Comparison of ENCODE assay signal across 8 cellular contexts in the genomic region with DNA sequence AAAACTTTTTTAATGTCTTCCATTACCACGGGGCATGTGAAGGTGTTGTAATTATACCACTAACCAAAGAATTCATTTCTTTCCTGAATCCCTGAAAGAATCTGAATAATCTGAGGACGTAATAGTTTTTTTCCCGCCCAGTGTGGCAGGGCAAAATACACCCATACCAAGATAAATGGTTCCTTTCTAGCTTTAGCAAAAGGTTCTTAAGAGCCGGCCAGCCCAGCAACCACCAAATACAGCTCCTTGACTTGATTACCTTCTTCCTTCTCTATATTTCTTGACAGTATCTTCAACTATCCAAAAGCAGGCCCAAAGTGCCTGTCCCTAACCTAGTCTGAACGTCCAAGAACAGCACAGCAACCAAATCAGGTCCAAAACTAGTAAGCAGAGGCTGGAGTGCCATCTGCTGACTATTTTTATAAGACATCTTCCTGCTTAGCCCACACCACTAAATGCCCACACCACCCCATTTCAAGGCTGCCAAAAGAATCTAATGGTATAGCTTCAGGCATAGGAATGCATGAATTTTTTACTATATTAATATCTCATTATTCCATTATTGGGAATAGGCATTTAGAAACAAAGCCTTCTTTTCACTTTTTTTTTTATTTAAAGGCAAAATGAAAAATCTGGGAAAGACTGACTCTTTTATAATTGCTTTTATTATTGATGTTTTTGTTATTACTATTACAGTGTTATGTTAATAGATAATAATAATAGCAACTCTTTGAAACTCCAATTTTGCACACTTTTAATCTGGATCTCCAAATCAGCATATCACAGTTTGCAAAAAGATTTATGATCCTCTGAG.
DNase-seq lines count a peak whose midpoint lies in the region; ATAC-seq, FAIRE-seq and TF ChIP-seq lines count a peak whose summit lies in the region.

No MANE protein-coding gene starts in this region.

- no peak overlapping the region for H3K27ac Mint-ChIP-seq in stimulated activated naive CD8-positive, alpha-beta T cell treated with anti-CD3 and anti-CD28 coated beads, Interleukin-15, amount 100 ng/mL, for 72 hours
- H3K27ac Mint-ChIP-seq in CD8-positive, alpha-beta T cell: no peak overlapping the region

- peaks cover 0 to 2% of the 10 kb centered on the region in 2 experiments; a peak in 1 of 4 replicates for H3K27me3 ChIP-seq in GM12878 (replicated peaks in 1 of 2; ENCODE audit: control insufficient read depth in 2 of 2, insufficient read depth in 2 of 2, low read length in 1 of 2)
- H3K27me3 ChIP-seq in CD8-positive, alpha-beta T cell (ENCODE audit: insufficient read depth, low read length): no peaks in the 10 kb centered on the region

- DNase-seq in Ammon's horn (ENCODE audit: low spot score) (peak; percentile 79), NCI-H2227 treated with DMSO at 0.1 percent for 48 hours (lab: John Stamatoyannopoulos, UW) (peak; percentile 13), GM12878 (ENCODE audit: low read depth, low spot score) (peak; percentile 12), iPS DF 4.7 (ENCODE audit: extremely low read depth, low spot score) (peak; percentile 22)
- DNase-seq in stimulated activated naive CD8-positive, alpha-beta T cell treated with anti-CD3 and anti-CD28 coated beads, Interleukin-15, amount 100 ng/mL, for 72 hours: peak; percentile 0 to 10
- no peak for DNase-seq in activated CD8-positive, alpha-beta memory T cell treated with anti-CD3 and anti-CD28 coated beads for 24 hours
- DNase-seq in CD8-positive, alpha-beta T cell: no peak

- H3K27me3 Mint-ChIP-seq in stimulated activated naive CD8-positive, alpha-beta T cell treated with anti-CD3 and anti-CD28 coated beads, Interleukin-15, amount 100 ng/mL, for 72 hours: peaks cover 29% of the 10 kb centered on the region
- peaks cover 13% of the 10 kb centered on the region for H3K27me3 Mint-ChIP-seq in CD8-positive, alpha-beta T cell (ENCODE audit: low read depth)

- WGBS in GM12878 (ENCODE audit: insufficient coverage, insufficient replicate concordance, low lambda C conversion rate, missing lambda C conversion rate): 10% methylated on average over 5 of the region's 5 CpGs

- H3K4me1 Mint-ChIP-seq in stimulated activated naive CD8-positive, alpha-beta T cell treated with anti-CD3 and anti-CD28 coated beads, Interleukin-15, amount 100 ng/mL, for 72 hours: no peaks in the 10 kb centered on the region
- H3K4me1 Mint-ChIP-seq in CD8-positive, alpha-beta T cell (ENCODE audit: low read depth): no peaks in the 10 kb centered on the region

- no TSS peak for BruUV-seq in GM12878 (replicated peaks; lab: Mats Ljungman, UMichigan)

- no peaks in the 10 kb centered on the region for H4K20me1 ChIP-seq in GM12878 (ENCODE audit: control insufficient read depth, insufficient read depth)

- no peak overlapping the region for H2AFZ ChIP-seq in GM12878 (ENCODE audit: control insufficient read depth, low read depth, low read length)

- no peak overlapping the region for H3K9ac ChIP-seq in GM12878 (ENCODE audit: control insufficient read depth, insufficient read depth, low read length)

- in situ Hi-C loops in GM12878 (cut with MboI): loop anchor here (5.0 kb wide), 1 partner anchor 1091 kb away; no protein-coding TSS in a partner anchor

- H3K4me3 ChIP-seq in GM12878: no peak overlapping the region
- no peak overlapping the region for H3K4me3 ChIP-seq in CD8-positive, alpha-beta T cell (ENCODE audit: low read depth, low read length)

- H3K9me3 ChIP-seq in GM12878 (replicated peaks; ENCODE audit: control insufficient read depth, insufficient read depth, low read length): no peaks in the 10 kb centered on the region
- H3K9me3 ChIP-seq in CD8-positive, alpha-beta T cell (ENCODE audit: low read length): no peaks in the 10 kb centered on the region

- peak; percentile 82 for TF ChIP-seq RAD21 in GM12878 (IDR thresholded peaks at IDR 0.05; ENCODE audit: insufficient read depth, low read depth, low read length)

- no peaks in the 10 kb centered on the region for H3K4me1 ChIP-seq in GM12878 (ENCODE audit: control insufficient read depth, insufficient read depth, low read length)
- no peaks in the 10 kb centered on the region for H3K4me1 ChIP-seq in CD8-positive, alpha-beta T cell (ENCODE audit: insufficient read depth, low read length)

- TF ChIP-seq POLR2A in GM12878 (IDR thresholded peaks at IDR 0.05; ENCODE audit: low read depth, low read length): no peak

- POLR2A ChIA-PET in GM12878 (lab: Charles Lee): no interaction called here
- POLR2A ChIA-PET in CD8-positive, alpha-beta T cell (lab: Charles Lee): no interaction called here

- H3K27ac ChIP-seq in GM12878 (ENCODE audit: control insufficient read depth, insufficient read depth): no peak overlapping the region
- no peak overlapping the region for H3K27ac ChIP-seq in CD8-positive, alpha-beta T cell (ENCODE audit: low read depth, low read length)

- H3K4me3 Mint-ChIP-seq in stimulated activated naive CD8-positive, alpha-beta T cell treated with anti-CD3 and anti-CD28 coated beads, Interleukin-15, amount 100 ng/mL, for 72 hours: no peak overlapping the region
- no peak overlapping the region for H3K4me3 Mint-ChIP-seq in CD8-positive, alpha-beta T cell

- SMC1A ChIA-PET in GM12878 (lab: Charles Lee; ENCODE audit: uncharacterized antibody, unreplicated experiment): interaction anchor here (1.1 to 1.6 kb wide), 3 partner anchors 8 to 1085 kb away, joined by 3 to 5 read pairs (median 4); no protein-coding TSS in a partner anchor

- peak; percentile 41 to 63 (median 62); a peak in 5 of 6 replicates for TF ChIP-seq CTCF in GM12878 (IDR thresholded peaks at IDR 0.05 in 2 of 3, conservative IDR thresholded peaks at IDR 0.05 in 1 of 3; ENCODE audit: control insufficient read depth in 2 of 3, extremely low read depth in 1 of 3, insufficient read depth in 1 of 3, low read depth in 3 of 3, low read length in 3 of 3)
- TF ChIP-seq CTCF in CD8-positive, alpha-beta T cell (IDR thresholded peaks at IDR 0.05): no peak

- intact Hi-C loops in GM12878 (cut with micrococcal nuclease; ENCODE audit: unreplicated experiment): loop anchor here (1.0 to 5.0 kb wide), 2 partner anchors 1091 to 1771 kb away; no protein-coding TSS in a partner anchor
- intact Hi-C loops in CD8-positive, alpha-beta T cell (cut with DNase I, micrococcal nuclease): loop anchor here in 1 of 2 experiments (10.0 kb wide), 1 partner anchor 1088 kb away; no protein-coding TSS in a partner anchor

- H3K36me3 Mint-ChIP-seq in CD8-positive, alpha-beta T cell: no peaks in the 10 kb centered on the region

- no peak for TF ChIP-seq EP300 in GM12878 (IDR thresholded peaks at IDR 0.05; ENCODE audit: borderline replicate concordance in 1 of 2, control insufficient read depth in 1 of 2, low read depth in 2 of 2, low read length in 2 of 2)

- no peak overlapping the region for H3K4me2 ChIP-seq in GM12878 (ENCODE audit: control insufficient read depth, insufficient read depth)

- RAD21 ChIA-PET in GM12878 (lab: Charles Lee; ENCODE audit: unreplicated experiment): interaction anchor here (1.1 to 1.8 kb wide), 3 partner anchors 334 to 1773 kb away, joined by 3 to 8 read pairs (median 4); no protein-coding TSS in a partner anchor

- CTCF ChIA-PET in GM12878 (lab: Yijun Ruan, JAX): interaction anchor here (0.5 to 2.3 kb wide), 8 partner anchors 41 to 1708 kb away, joined by 3 to 11 read pairs (median 3); no protein-coding TSS in a partner anchor
- CTCF ChIA-PET in CD8-positive, alpha-beta T cell (lab: Charles Lee): interaction anchor here (0.6 kb wide), 1 partner anchor 444 kb away, joined by 3 read pairs; no protein-coding TSS in a partner anchor

- no peaks in the 10 kb centered on the region for H3K9me3 Mint-ChIP-seq in stimulated activated naive CD8-positive, alpha-beta T cell treated with anti-CD3 and anti-CD28 coated beads, Interleukin-15, amount 100 ng/mL, for 72 hours
- no peaks in the 10 kb centered on the region for H3K9me3 Mint-ChIP-seq in CD8-positive, alpha-beta T cell

- ATAC-seq in GM19351 (IDR thresholded peaks at IDR 0.05; ENCODE audit: unreplicated experiment): peak; percentile 69
- peak; percentile 77 for ATAC-seq in GM12878
- ATAC-seq in stimulated activated naive CD8-positive, alpha-beta T cell treated with anti-CD3 and anti-CD28 coated beads, Interleukin-15, amount 100 ng/mL, for 72 hours: no peak
- ATAC-seq in CD8-positive, alpha-beta T cell: no peak

- peak; percentile 88 for FAIRE-seq in GM12878 (lab: Jason Lieb, UNC)

- no peaks in the 10 kb centered on the region for H3K36me3 ChIP-seq in GM12878 (ENCODE audit: control insufficient read depth in 2 of 2, insufficient read depth in 2 of 2, low read length in 1 of 2)
- no peaks in the 10 kb centered on the region for H3K36me3 ChIP-seq in CD8-positive, alpha-beta T cell (ENCODE audit: insufficient read depth, low read length)

- no peaks in the 10 kb centered on the region for H3K79me2 ChIP-seq in GM12878 (ENCODE audit: control insufficient read depth, insufficient read depth, low read length)

TF ChIP-seq in GM12878, 131 proteins besides CTCF, POLR2A, EP300 and RAD21:
- TF ChIP-seq SMC3 (IDR thresholded peaks at IDR 0.05; ENCODE audit: borderline replicate concordance, low read length) (peak; percentile 87), USF2 (IDR thresholded peaks at IDR 0.05; ENCODE audit: borderline replicate concordance, low read depth, low read length) (no peak), YY1 (IDR thresholded peaks at IDR 0.05; ENCODE audit: low read depth, low read length) (peak; percentile 31; the same call in 1 of the 2 replicates)

Comparison
In these comparisons a context has a peak if more than half of its experiments do, and no peak if none do; other contexts are left out.
1. DNase-seq: peak in Ammon's horn (single experiment), NCI-H2227 treated with DMSO at 0.1 percent for 48 hours (single experiment), GM12878 (single experiment), iPS DF 4.7 (single experiment) and stimulated activated naive CD8-positive, alpha-beta T cell treated with anti-CD3 and anti-CD28 coated beads, Interleukin-15, amount 100 ng/mL, for 72 hours (2 of 2); none in activated CD8-positive, alpha-beta memory T cell treated with anti-CD3 and anti-CD28 coated beads for 24 hours (single experiment) and CD8-positive, alpha-beta T cell (0 of 7).
2. ATAC-seq: peak in GM19351 (single experiment) and GM12878 (single experiment); none in stimulated activated naive CD8-positive, alpha-beta T cell treated with anti-CD3 and anti-CD28 coated beads, Interleukin-15, amount 100 ng/mL, for 72 hours (single experiment) and CD8-positive, alpha-beta T cell (single experiment).